In genomic region chr10:12042797-12043651, GRCh38 we compare ENCODE assay signal across 8 cellular contexts. TPM values are rescaled to one million over a fixed set of nuclear protein-coding genes. Genes with fewer than 3 reads are reported as not detected.
A peak's percentile ranks its signal among the peaks of the same experiment; 100 is the strongest.
DNase-seq lines count a peak whose midpoint lies in the region; ATAC-seq and TF ChIP-seq lines count a peak whose summit lies in the region.

Gene UPF2 (minus strand): TSS chr10:12042809. CDS start chr10:12035423, 7,386 bp downstream.

- POLR2A ChIA-PET in activated naive CD8-positive, alpha-beta T cell treated with anti-CD3 and anti-CD28 coated beads, Interleukin-2, amount 10 ng/mL, durations not matched to agents 7 days and 5 days (lab: Charles Lee), result interaction anchor here (0.6 to 2.6 kb wide), 10 partner anchors 10 to 1256 kb away, joined by 3 to 20 read pairs (median 5); partner anchors contain the start of genes CDC123, DHTKD1 and NUDT5

- H3K4me3 ChIP-seq in GM12864 (ENCODE audit: low read depth, low read length) (peak within 1 kb of the TSS; percentile 92), osteoblast (ENCODE audit: insufficient read depth, low read length) (peak within 1 kb of the TSS; percentile 99), testis (peak within 1 kb of the TSS; percentile 96 to 99)

- peaks cover 14% of the 10 kb centered on the region for H3K4me1 ChIP-seq in osteoblast (ENCODE audit: insufficient read depth, low read length)
- peaks cover 5% of the 10 kb centered on the region for H3K4me1 ChIP-seq in testis

- peak within 1 kb of the TSS; percentile 92 for H2AFZ ChIP-seq in osteoblast (ENCODE audit: low read length)

- WGBS in testis, 2 donors, result 2 to 4% methylated on average over 29 to 55 of the region's 56 CpGs

- no peaks in the 10 kb centered on the region for H3K36me3 ChIP-seq in osteoblast (ENCODE audit: insufficient read depth, low read length)
- H3K36me3 ChIP-seq in testis (ENCODE audit: low read depth, missing control alignments), result no peaks in the 10 kb centered on the region

- peak; percentile 94 for DNase-seq in GM12864 (ENCODE audit: low read depth)
- DNase-seq in NCI-H1417 treated with DMSO at 0.1 percent for 48 hours (lab: John Stamatoyannopoulos, UW), result peak; percentile 84
- peak; percentile 88 to 96 for DNase-seq in SW 1271 (lab: John Stamatoyannopoulos, UW)
- peak; percentile 95 for DNase-seq in activated naive CD8-positive, alpha-beta T cell treated with anti-CD3 and anti-CD28 coated beads, Interleukin-2, amount 10 ng/mL, durations not matched to agents 7 days and 5 days
- DNase-seq in head of caudate nucleus, result peak; percentile 95 to 99 (median 98)
- DNase-seq in osteoblast (ENCODE audit: insufficient read length, low spot score, missing footprints), result peak; percentile 97
- DNase-seq in testis, result peak; percentile 97

- H3K4me3 Mint-ChIP-seq in activated naive CD8-positive, alpha-beta T cell treated with anti-CD3 and anti-CD28 coated beads, Interleukin-2, amount 10 ng/mL, durations not matched to agents 7 days and 5 days, result peak within 1 kb of the TSS; percentile 95

- peaks cover 9% of the 10 kb centered on the region for H3K36me3 Mint-ChIP-seq in activated naive CD8-positive, alpha-beta T cell treated with anti-CD3 and anti-CD28 coated beads, Interleukin-2, amount 10 ng/mL, durations not matched to agents 7 days and 5 days

- peaks cover 13% of the 10 kb centered on the region for H4K20me1 ChIP-seq in osteoblast (ENCODE audit: insufficient read depth, low read length)

- no peak for TF ChIP-seq POLR2A in testis (IDR thresholded peaks at IDR 0.05)

- no peaks in the 10 kb centered on the region for H3K9me3 ChIP-seq in osteoblast (ENCODE audit: low read depth, low read length)
- no peaks in the 10 kb centered on the region for H3K9me3 ChIP-seq in testis

- peak within 1 kb of the TSS; percentile 97 for H3K4me2 ChIP-seq in osteoblast (ENCODE audit: insufficient read depth, low read length)

- H3K27ac ChIP-seq in osteoblast (ENCODE audit: low read depth, low read length) (peak within 1 kb of the TSS; percentile 99), testis (peak within 1 kb of the TSS; percentile 98 to 99)

- H3K27ac Mint-ChIP-seq in activated naive CD8-positive, alpha-beta T cell treated with anti-CD3 and anti-CD28 coated beads, Interleukin-2, amount 10 ng/mL, durations not matched to agents 7 days and 5 days, result peak within 1 kb of the TSS; percentile 100

- peak; percentile 58 for ATAC-seq in HG02763 (IDR thresholded peaks at IDR 0.05; ENCODE audit: unreplicated experiment)
- peak; percentile 88 for ATAC-seq in activated naive CD8-positive, alpha-beta T cell treated with anti-CD3 and anti-CD28 coated beads, Interleukin-2, amount 10 ng/mL, durations not matched to agents 7 days and 5 days (ENCODE audit: low read depth)

- peaks cover 46% of the 10 kb centered on the region for H3K79me2 ChIP-seq in osteoblast (ENCODE audit: insufficient read depth, low read length)

- intact Hi-C loops in head of caudate nucleus (cut with DNase I) (loop anchor here (10.0 kb wide), 1 partner anchor 152 kb away; the partner anchor contains the start of genes CDC123 and NUDT5), testis (cut with DNase I; ENCODE audit: low total_unique reads) (no loop called here)

- no peaks in the 10 kb centered on the region for H3K9me3 Mint-ChIP-seq in activated naive CD8-positive, alpha-beta T cell treated with anti-CD3 and anti-CD28 coated beads, Interleukin-2, amount 10 ng/mL, durations not matched to agents 7 days and 5 days

- H3K4me1 Mint-ChIP-seq in activated naive CD8-positive, alpha-beta T cell treated with anti-CD3 and anti-CD28 coated beads, Interleukin-2, amount 10 ng/mL, durations not matched to agents 7 days and 5 days, result peaks cover 25% of the 10 kb centered on the region

- peaks cover 8% of the 10 kb centered on the region for H3K27me3 Mint-ChIP-seq in activated naive CD8-positive, alpha-beta T cell treated with anti-CD3 and anti-CD28 coated beads, Interleukin-2, amount 10 ng/mL, durations not matched to agents 7 days and 5 days

- TF ChIP-seq CTCF in GM12864 (IDR thresholded peaks at IDR 0.05; ENCODE audit: low read depth, low read length, missing control alignments), result no peak
- TF ChIP-seq CTCF in osteoblast (IDR thresholded peaks at IDR 0.05; ENCODE audit: extremely low read depth, low read depth, low read length), result no peak
- TF ChIP-seq CTCF in testis (IDR thresholded peaks at IDR 0.05), result no peak

- no peaks in the 10 kb centered on the region for H3K27me3 ChIP-seq in osteoblast (ENCODE audit: insufficient read depth, low read length)
- no peaks in the 10 kb centered on the region for H3K27me3 ChIP-seq in testis

RNA-seq across cellular contexts. Expression of gene UPF2, which starts in this region (rescaled TPM):
- total RNA-seq in activated naive CD8-positive, alpha-beta T cell treated with anti-CD3 and anti-CD28 coated beads, Interleukin-2, amount 10 ng/mL, durations not matched to agents 7 days and 5 days, result 10 to 100 TPM; 30.4 to 31.0 TPM
- total RNA-seq in osteoblast, result 15.0 and 15.9 TPM in 2 replicates
- total RNA-seq in testis, result 10 to 100 TPM; 36.9 to 43.7 TPM
- polyA plus RNA-seq in testis (ENCODE audit: insufficient read depth, low read depth, low replicate concordance), result 15.7 TPM

Comparison
In these comparisons a context has a peak if more than half of its experiments do, and no peak if none do; other contexts are left out.
1. Peak in every context shown above with its lines: DNase-seq, ATAC-seq, H3K4me3 ChIP-seq and H3K27ac ChIP-seq.